In genomic region chr1:171841050-171841910, GRCh38 we compare ENCODE assay signal across 8 cellular contexts. TPM values are rescaled to one million over a fixed set of nuclear protein-coding genes. Genes with fewer than 3 reads are reported as not detected.
DNase-seq lines count a peak whose midpoint lies in the region; ATAC-seq and TF ChIP-seq lines count a peak whose summit lies in the region.

TSS of gene DNM3 (plus strand) at chr1:171841498. CDS start at chr1:171841657, 159 bp downstream.

- peak; percentile 34 for DNase-seq in NCI-H226
- DNase-seq in activated CD4-positive, alpha-beta T cell treated with anti-CD3 and anti-CD28 coated beads, Interleukin-2, amount 50 U/mL, for 4 hours, result peak; percentile 53 to 63
- peak; percentile 65 to 81 for DNase-seq in dermis microvascular lymphatic vessel endothelial cell (ENCODE audit: low read depth in 2 of 2)
- peak; percentile 66 for DNase-seq in stimulated activated CD4-positive, alpha-beta T cell treated with anti-CD3 and anti-CD28 coated beads, Interleukin-2, amount 100 ng/mL, for 4 hours (ENCODE audit: low read depth)

- 5% methylated on average over 85 of the region's 85 CpGs for WGBS in liver

- H3K4me3 ChIP-seq in liver (ENCODE audit: low read depth in 1 of 3, low read length in 3 of 3), result peak within 1 kb of the TSS; percentile 45 to 50 (median 49)

- H3K36me3 ChIP-seq in liver (ENCODE audit: control insufficient read depth in 4 of 4, insufficient read depth in 3 of 4, low read depth in 1 of 4, low read length in 3 of 4), result no peaks in the 10 kb centered on the region

- peaks cover 4 to 9% (median 8%) of the 10 kb centered on the region in 4 donors for H3K9me3 ChIP-seq in liver (ENCODE audit: control insufficient read depth in 4 of 4, low read length in 3 of 4)

- TF ChIP-seq CTCF in 22Rv1 (IDR thresholded peaks at IDR 0.05) (peak; percentile 10), liver (IDR thresholded peaks at IDR 0.05; ENCODE audit: low read depth, low read length, missing input control) (no peak)

- peaks cover 0 to 9% (median 4%) of the 10 kb centered on the region in 4 donors for H3K27me3 ChIP-seq in liver (ENCODE audit: control insufficient read depth in 4 of 4, insufficient read depth in 4 of 4, low read length in 3 of 4)

- ATAC-seq in GM18519 (IDR thresholded peaks at IDR 0.05; ENCODE audit: low FRiP score, unreplicated experiment) (peak; percentile 89), HG03064 (IDR thresholded peaks at IDR 0.05; ENCODE audit: low read depth, unreplicated experiment) (peak; percentile 91)

- TF ChIP-seq RAD21 in liver (IDR thresholded peaks at IDR 0.05), result no peak

- peaks cover 0 to 9% (median 4%) of the 10 kb centered on the region in 4 donors for H3K4me1 ChIP-seq in liver (ENCODE audit: control insufficient read depth in 4 of 4, insufficient read depth in 4 of 4, low read length in 3 of 4)

- peak within 1 kb of the TSS; percentile 48 for H3K27ac ChIP-seq in 22Rv1
- no peak within 1 kb of the TSS for H3K27ac ChIP-seq in liver (ENCODE audit: low read depth in 1 of 2, low read length in 2 of 2)

- no peak within 1 kb of the TSS for H3K9ac ChIP-seq in liver (ENCODE audit: low read depth in 1 of 2, low read length in 2 of 2)

TF ChIP-seq in liver, 16 proteins besides CTCF, POLR2A, EP300 and RAD21:
- TF ChIP-seq FOXA2 (IDR thresholded peaks at IDR 0.05) (no peak), SP1 (IDR thresholded peaks at IDR 0.05) (no peak), RXRA (IDR thresholded peaks at IDR 0.05) (no peak), NR2F2 (IDR thresholded peaks at IDR 0.05) (peak; percentile 55)

RNA-seq across cellular contexts. Expression of gene DNM3, which starts in this region (rescaled TPM):
- total RNA-seq in dermis microvascular lymphatic vessel endothelial cell (0.51 and 2.5 TPM in 2 replicates), liver (1 to 10 TPM; 1.3 to 3.2 TPM)
- polyA plus RNA-seq in liver, result under 1 TPM; 0.08 to 0.82 TPM
